Comparison of ENCODE assay signal across 1 cellular context in the genomic region with DNA sequence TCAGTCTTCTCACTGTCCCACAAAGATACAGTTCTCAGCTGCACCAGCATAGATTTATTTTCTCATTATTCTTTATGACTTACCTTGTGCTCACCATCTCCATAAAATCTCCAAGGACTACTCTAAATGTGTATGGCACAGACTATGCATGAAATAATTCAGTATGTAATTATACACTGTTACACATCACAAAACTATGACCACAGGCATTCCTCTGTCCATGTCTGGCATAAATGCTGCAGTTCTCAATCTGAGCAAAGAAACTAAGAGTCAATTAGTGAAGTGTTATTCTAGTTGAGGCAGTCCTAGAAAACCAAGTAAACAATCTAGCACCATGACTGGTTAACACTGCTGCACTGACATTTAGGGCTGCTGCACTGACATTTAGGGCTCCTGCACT.
TF ChIP-seq lines count a peak whose summit lies in the region.

No MANE protein-coding gene starts in this region.

TF ChIP-seq in WTC11, 78 proteins besides CTCF, POLR2A, EP300 and RAD21 (continued from another document):
- TF ChIP-seq, protein P1, sequence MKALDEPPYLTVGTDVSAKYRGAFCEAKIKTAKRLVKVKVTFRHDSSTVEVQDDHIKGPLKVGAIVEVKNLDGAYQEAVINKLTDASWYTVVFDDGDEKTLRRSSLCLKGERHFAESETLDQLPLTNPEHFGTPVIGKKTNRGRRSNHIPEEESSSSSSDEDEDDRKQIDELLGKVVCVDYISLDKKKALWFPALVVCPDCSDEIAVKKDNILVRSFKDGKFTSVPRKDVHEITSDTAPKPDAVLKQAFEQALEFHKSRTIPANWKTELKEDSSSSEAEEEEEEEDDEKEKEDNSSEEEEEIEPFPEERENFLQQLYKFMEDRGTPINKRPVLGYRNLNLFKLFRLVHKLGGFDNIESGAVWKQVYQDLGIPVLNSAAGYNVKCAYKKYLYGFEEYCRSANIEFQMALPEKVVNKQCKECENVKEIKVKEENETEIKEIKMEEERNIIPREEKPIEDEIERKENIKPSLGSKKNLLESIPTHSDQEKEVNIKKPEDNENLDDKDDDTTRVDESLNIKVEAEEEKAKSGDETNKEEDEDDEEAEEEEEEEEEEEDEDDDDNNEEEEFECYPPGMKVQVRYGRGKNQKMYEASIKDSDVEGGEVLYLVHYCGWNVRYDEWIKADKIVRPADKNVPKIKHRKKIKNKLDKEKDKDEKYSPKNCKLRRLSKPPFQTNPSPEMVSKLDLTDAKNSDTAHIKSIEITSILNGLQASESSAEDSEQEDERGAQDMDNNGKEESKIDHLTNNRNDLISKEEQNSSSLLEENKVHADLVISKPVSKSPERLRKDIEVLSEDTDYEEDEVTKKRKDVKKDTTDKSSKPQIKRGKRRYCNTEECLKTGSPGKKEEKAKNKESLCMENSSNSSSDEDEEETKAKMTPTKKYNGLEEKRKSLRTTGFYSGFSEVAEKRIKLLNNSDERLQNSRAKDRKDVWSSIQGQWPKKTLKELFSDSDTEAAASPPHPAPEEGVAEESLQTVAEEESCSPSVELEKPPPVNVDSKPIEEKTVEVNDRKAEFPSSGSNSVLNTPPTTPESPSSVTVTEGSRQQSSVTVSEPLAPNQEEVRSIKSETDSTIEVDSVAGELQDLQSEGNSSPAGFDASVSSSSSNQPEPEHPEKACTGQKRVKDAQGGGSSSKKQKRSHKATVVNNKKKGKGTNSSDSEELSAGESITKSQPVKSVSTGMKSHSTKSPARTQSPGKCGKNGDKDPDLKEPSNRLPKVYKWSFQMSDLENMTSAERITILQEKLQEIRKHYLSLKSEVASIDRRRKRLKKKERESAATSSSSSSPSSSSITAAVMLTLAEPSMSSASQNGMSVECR (CRISPR knock-in tag; IDR thresholded peaks at IDR 0.05; ENCODE audit: borderline replicate concordance): no peak
- TF ChIP-seq ZNF416 (CRISPR knock-in tag; IDR thresholded peaks at IDR 0.05) (no peak), EMX1 (CRISPR knock-in tag; IDR thresholded peaks at IDR 0.05) (no peak), MXD4 (CRISPR knock-in tag; IDR thresholded peaks at IDR 0.05; ENCODE audit: borderline replicate concordance) (no peak), SMAD4 (CRISPR knock-in tag; IDR thresholded peaks at IDR 0.05) (no peak), GTF2I (CRISPR knock-in tag; conservative IDR thresholded peaks at IDR 0.05) (no peak), JUN (CRISPR knock-in tag; IDR thresholded peaks at IDR 0.05) (no peak), FOXP1 (CRISPR knock-in tag; IDR thresholded peaks at IDR 0.05; ENCODE audit: borderline replicate concordance) (no peak), ZNF671 (CRISPR knock-in tag; IDR thresholded peaks at IDR 0.05) (no peak), ETV6 (CRISPR knock-in tag; IDR thresholded peaks at IDR 0.05) (no peak), IRF2 (CRISPR knock-in tag; IDR thresholded peaks at IDR 0.05; ENCODE audit: borderline replicate concordance, low read depth) (no peak), NR3C1 (CRISPR knock-in tag; conservative IDR thresholded peaks at IDR 0.05; ENCODE audit: low read depth) (no peak), FOXK1 (CRISPR knock-in tag; IDR thresholded peaks at IDR 0.05) (no peak)
- TF ChIP-seq, protein P2, sequence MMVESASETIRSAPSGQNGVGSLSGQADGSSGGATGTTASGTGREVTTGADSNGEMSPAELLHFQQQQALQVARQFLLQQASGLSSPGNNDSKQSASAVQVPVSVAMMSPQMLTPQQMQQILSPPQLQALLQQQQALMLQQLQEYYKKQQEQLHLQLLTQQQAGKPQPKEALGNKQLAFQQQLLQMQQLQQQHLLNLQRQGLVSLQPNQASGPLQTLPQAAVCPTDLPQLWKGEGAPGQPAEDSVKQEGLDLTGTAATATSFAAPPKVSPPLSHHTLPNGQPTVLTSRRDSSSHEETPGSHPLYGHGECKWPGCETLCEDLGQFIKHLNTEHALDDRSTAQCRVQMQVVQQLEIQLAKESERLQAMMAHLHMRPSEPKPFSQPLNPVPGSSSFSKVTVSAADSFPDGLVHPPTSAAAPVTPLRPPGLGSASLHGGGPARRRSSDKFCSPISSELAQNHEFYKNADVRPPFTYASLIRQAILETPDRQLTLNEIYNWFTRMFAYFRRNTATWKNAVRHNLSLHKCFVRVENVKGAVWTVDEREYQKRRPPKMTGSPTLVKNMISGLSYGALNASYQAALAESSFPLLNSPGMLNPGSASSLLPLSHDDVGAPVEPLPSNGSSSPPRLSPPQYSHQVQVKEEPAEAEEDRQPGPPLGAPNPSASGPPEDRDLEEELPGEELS (CRISPR knock-in tag; IDR thresholded peaks at IDR 0.05): no peak
- TF ChIP-seq, protein P3, sequence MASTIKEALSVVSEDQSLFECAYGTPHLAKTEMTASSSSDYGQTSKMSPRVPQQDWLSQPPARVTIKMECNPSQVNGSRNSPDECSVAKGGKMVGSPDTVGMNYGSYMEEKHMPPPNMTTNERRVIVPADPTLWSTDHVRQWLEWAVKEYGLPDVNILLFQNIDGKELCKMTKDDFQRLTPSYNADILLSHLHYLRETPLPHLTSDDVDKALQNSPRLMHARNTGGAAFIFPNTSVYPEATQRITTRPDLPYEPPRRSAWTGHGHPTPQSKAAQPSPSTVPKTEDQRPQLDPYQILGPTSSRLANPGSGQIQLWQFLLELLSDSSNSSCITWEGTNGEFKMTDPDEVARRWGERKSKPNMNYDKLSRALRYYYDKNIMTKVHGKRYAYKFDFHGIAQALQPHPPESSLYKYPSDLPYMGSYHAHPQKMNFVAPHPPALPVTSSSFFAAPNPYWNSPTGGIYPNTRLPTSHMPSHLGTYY (CRISPR knock-in tag; IDR thresholded peaks at IDR 0.05): no peak
- TF ChIP-seq, protein P4, sequence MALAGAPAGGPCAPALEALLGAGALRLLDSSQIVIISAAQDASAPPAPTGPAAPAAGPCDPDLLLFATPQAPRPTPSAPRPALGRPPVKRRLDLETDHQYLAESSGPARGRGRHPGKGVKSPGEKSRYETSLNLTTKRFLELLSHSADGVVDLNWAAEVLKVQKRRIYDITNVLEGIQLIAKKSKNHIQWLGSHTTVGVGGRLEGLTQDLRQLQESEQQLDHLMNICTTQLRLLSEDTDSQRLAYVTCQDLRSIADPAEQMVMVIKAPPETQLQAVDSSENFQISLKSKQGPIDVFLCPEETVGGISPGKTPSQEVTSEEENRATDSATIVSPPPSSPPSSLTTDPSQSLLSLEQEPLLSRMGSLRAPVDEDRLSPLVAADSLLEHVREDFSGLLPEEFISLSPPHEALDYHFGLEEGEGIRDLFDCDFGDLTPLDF (CRISPR knock-in tag; IDR thresholded peaks at IDR 0.05): no peak
- TF ChIP-seq, protein P5, sequence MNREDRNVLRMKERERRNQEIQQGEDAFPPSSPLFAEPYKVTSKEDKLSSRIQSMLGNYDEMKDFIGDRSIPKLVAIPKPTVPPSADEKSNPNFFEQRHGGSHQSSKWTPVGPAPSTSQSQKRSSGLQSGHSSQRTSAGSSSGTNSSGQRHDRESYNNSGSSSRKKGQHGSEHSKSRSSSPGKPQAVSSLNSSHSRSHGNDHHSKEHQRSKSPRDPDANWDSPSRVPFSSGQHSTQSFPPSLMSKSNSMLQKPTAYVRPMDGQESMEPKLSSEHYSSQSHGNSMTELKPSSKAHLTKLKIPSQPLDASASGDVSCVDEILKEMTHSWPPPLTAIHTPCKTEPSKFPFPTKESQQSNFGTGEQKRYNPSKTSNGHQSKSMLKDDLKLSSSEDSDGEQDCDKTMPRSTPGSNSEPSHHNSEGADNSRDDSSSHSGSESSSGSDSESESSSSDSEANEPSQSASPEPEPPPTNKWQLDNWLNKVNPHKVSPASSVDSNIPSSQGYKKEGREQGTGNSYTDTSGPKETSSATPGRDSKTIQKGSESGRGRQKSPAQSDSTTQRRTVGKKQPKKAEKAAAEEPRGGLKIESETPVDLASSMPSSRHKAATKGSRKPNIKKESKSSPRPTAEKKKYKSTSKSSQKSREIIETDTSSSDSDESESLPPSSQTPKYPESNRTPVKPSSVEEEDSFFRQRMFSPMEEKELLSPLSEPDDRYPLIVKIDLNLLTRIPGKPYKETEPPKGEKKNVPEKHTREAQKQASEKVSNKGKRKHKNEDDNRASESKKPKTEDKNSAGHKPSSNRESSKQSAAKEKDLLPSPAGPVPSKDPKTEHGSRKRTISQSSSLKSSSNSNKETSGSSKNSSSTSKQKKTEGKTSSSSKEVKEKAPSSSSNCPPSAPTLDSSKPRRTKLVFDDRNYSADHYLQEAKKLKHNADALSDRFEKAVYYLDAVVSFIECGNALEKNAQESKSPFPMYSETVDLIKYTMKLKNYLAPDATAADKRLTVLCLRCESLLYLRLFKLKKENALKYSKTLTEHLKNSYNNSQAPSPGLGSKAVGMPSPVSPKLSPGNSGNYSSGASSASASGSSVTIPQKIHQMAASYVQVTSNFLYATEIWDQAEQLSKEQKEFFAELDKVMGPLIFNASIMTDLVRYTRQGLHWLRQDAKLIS (CRISPR knock-in tag; IDR thresholded peaks at IDR 0.05; ENCODE audit: borderline replicate concordance): no peak
